1 cellular context compared by ENCODE assay signal in the genomic region with DNA sequence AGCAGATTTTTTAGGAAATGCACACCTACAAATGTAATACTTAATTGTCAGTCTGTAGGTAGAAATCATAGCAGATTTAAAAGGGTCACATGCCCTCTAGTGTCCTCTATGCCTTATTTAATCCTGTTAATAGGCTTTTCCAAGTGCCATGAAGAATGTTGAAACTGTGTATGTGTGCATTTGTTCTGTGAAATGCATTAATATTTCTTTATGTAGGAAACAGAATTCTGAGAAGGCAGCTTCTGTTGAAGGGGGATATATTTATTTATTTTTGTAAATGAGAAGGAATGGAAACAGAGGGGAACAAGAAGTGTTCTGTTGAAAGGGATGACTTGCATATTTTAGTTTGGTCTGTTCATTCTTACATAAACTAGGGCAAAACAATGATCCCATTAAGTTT.
TF ChIP-seq lines count a peak whose summit lies in the region.

No MANE protein-coding gene starts in this region.

TF ChIP-seq in GM23338, 12 proteins besides CTCF, POLR2A, EP300 and RAD21 (continued from another document):
- TF ChIP-seq, protein P1, sequence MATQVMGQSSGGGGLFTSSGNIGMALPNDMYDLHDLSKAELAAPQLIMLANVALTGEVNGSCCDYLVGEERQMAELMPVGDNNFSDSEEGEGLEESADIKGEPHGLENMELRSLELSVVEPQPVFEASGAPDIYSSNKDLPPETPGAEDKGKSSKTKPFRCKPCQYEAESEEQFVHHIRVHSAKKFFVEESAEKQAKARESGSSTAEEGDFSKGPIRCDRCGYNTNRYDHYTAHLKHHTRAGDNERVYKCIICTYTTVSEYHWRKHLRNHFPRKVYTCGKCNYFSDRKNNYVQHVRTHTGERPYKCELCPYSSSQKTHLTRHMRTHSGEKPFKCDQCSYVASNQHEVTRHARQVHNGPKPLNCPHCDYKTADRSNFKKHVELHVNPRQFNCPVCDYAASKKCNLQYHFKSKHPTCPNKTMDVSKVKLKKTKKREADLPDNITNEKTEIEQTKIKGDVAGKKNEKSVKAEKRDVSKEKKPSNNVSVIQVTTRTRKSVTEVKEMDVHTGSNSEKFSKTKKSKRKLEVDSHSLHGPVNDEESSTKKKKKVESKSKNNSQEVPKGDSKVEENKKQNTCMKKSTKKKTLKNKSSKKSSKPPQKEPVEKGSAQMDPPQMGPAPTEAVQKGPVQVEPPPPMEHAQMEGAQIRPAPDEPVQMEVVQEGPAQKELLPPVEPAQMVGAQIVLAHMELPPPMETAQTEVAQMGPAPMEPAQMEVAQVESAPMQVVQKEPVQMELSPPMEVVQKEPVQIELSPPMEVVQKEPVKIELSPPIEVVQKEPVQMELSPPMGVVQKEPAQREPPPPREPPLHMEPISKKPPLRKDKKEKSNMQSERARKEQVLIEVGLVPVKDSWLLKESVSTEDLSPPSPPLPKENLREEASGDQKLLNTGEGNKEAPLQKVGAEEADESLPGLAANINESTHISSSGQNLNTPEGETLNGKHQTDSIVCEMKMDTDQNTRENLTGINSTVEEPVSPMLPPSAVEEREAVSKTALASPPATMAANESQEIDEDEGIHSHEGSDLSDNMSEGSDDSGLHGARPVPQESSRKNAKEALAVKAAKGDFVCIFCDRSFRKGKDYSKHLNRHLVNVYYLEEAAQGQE (IDR thresholded peaks at IDR 0.05; ENCODE audit: unreplicated experiment), result no peak
- TF ChIP-seq, protein P2, sequence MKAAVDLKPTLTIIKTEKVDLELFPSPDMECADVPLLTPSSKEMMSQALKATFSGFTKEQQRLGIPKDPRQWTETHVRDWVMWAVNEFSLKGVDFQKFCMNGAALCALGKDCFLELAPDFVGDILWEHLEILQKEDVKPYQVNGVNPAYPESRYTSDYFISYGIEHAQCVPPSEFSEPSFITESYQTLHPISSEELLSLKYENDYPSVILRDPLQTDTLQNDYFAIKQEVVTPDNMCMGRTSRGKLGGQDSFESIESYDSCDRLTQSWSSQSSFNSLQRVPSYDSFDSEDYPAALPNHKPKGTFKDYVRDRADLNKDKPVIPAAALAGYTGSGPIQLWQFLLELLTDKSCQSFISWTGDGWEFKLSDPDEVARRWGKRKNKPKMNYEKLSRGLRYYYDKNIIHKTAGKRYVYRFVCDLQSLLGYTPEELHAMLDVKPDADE (IDR thresholded peaks at IDR 0.05), result no peak
- TF ChIP-seq STAT1 (IDR thresholded peaks at IDR 0.05; ENCODE audit: unreplicated experiment), result no peak
TF ChIP-seq in GM23338: peak in this region for 0.
